ENCODE assay signal across 26 cellular contexts in the genomic region with DNA sequence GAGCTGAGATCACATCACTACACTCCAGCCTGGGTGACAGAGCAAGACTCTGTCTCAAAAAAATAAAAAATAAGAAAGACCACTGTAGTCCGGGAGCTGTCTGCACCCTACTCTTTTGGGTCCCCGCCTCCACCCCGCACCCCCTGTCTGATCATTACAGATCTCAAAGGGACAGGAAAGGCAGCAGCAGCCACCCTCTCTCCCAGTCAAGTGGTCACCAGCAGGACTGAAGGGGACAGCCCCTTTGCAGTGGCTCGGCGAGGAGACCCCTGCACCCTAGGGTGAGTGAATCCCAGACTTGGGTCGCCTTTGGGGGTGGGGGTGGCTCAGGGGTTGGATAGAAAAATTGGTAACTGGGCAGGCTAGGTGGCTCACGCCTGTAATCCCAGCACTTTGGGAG. TPM values are rescaled to one million over a fixed set of nuclear protein-coding genes. Genes with fewer than 3 reads are reported as not detected.
"Had no signal": no experiment of that assay in that cellular context is flagged by ENCODE, and none has a peak within 500 bp of the region (broad histone marks: within the 10 kb centered on the region; RNA-seq: fewer than 3 reads in every experiment).

No MANE protein-coding gene starts in this region.

- H3K27ac ChIP-seq: colonic mucosa, epithelial cell of prostate, esophagus squamous epithelium, gastrocnemius medialis, heart right ventricle, left lung, lower lobe of right lung had no signal

- H3K4me3 ChIP-seq: colonic mucosa, esophagus squamous epithelium, gastrocnemius medialis, heart right ventricle, left lung, lower lobe of right lung, mucosa of descending colon had no signal

- DNase-seq: colonic mucosa; cortex of kidney; effector CD8-positive, alpha-beta T cell; effector memory CD8-positive, alpha-beta T cell; endodermal cell; esophagus squamous epithelium; foreskin fibroblast; foreskin melanocyte; gastrocnemius medialis; glutamatergic neuron; head of caudate nucleus; heart right ventricle; hippocampal formation; left cardiac atrium; left lung; left ventricle myocardium superior; lower lobe of right lung; mesenchymal stem cell; mucosa of descending colon; naive B cell had no signal

- ATAC-seq: effector memory CD8-positive, alpha-beta T cell; esophagus mucosa; gastrocnemius medialis; heart right ventricle; left cardiac atrium; left lung; left ventricle myocardium superior; lower lobe of right lung had no signal

- H3K36me3 ChIP-seq: colonic mucosa, esophagus squamous epithelium, gastrocnemius medialis, heart right ventricle, left lung, lower lobe of right lung had no signal

- FAIRE-seq: endometrium, islet of Langerhans, keratinocyte had no signal

- H3K9me3 ChIP-seq: colonic mucosa, esophagus squamous epithelium, gastrocnemius medialis, heart right ventricle, left lung, lower lobe of right lung, mucosa of descending colon had no signal

RNA-seq across cellular contexts. Expression of a gene that starts 12.5 kb away (rescaled TPM):
- total RNA-seq: colonic mucosa, esophagus mucosa, gastrocnemius medialis, left ventricle myocardium superior, lower lobe of right lung, myocyte had no signal
- polyA plus RNA-seq: heart right ventricle, keratinocyte had no signal
